ENCODE assay signal across 8 cellular contexts in the genomic region with DNA sequence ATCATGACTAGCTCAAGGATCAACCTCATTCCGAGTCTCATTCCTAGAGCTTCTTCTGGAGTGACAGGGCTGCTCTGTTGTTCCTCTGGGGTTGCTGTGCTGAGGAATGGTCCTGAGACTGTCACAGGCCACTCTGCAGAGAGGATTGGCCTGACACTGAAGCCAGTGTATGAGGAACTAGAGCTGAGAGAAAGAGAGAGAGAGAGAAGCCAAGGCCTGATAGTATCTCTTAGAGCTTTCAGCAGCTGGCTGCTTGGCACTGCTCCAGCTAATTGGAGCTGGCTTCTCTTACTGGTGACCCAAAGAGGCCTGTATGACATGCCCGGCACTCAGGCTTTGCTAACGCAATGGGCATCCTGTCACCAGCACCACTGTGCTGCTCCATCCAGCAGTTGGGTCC.
DNase-seq lines count a peak whose midpoint lies in the region; TF ChIP-seq lines count a peak whose summit lies in the region.

No MANE protein-coding gene starts in this region.

- no peak overlapping the region for H2BK20ac ChIP-seq in H9 (ENCODE audit: low read depth, low read length, poor library complexity, severe bottlenecking)

- H3K27me3 Mint-ChIP-seq in H9 (ENCODE audit: low read depth): no peaks in the 10 kb centered on the region; the same call in none of the 2 replicates

- no peak overlapping the region for H3K23ac ChIP-seq in H9 (ENCODE audit: insufficient read length, low read depth, low read length)

- H3K4me1 Mint-ChIP-seq in H9: peaks cover 12 to 13% of the 10 kb centered on the region in 2 experiments

- H3K9me3 ChIP-seq in GM23248 (ENCODE audit: low read depth) (no peaks in the 10 kb centered on the region), H9 (ENCODE audit: control insufficient read depth, low read depth, low read length) (no peaks in the 10 kb centered on the region)

- no peak overlapping the region for H3K4me3 ChIP-seq in GM23248

- H3K23me2 ChIP-seq in H9 (ENCODE audit: insufficient read length, low read depth, low read length, poor library complexity, severe bottlenecking): no peaks in the 10 kb centered on the region

- H3K9ac ChIP-seq in GM23248: no peak overlapping the region
- H3K9ac ChIP-seq in H9 (ENCODE audit: extremely low read depth, insufficient read length, low read length): no peak overlapping the region

- H3K4me3 Mint-ChIP-seq in H9: no peak overlapping the region

- H3K56ac ChIP-seq in H9 (ENCODE audit: insufficient read length, low read depth, low read length): no peak overlapping the region

- H3K4ac ChIP-seq in H9 (ENCODE audit: low read depth, low read length): no peak overlapping the region

- no peak overlapping the region for H4K91ac ChIP-seq in H9 (ENCODE audit: insufficient read length, low read depth, low read length)

- H3K79me2 ChIP-seq in GM23248 (ENCODE audit: insufficient read depth) (no peaks in the 10 kb centered on the region), H9 (ENCODE audit: insufficient read depth, low read length) (no peaks in the 10 kb centered on the region)

- H2AK5ac ChIP-seq in H9 (ENCODE audit: insufficient read length, low read length): no peak overlapping the region

- H2BK12ac ChIP-seq in H9 (ENCODE audit: insufficient read length, low read depth, low read length): no peak overlapping the region

- H4K20me1 ChIP-seq in GM23248 (ENCODE audit: insufficient read depth) (no peaks in the 10 kb centered on the region), H9 (ENCODE audit: control insufficient read depth, insufficient read depth, insufficient read length) (no peaks in the 10 kb centered on the region)

- no peak for TF ChIP-seq CTCF in H9 (conservative IDR thresholded peaks at IDR 0.05)

- in situ Hi-C loops in GM23248 (cut with MboI): no loop called here

- 41 to 42% methylated on average over 3 of the region's 3 CpGs for WGBS in GM23248 (ENCODE audit: low coverage in 1 of 2, low lambda C conversion rate in 2 of 2, missing lambda C conversion rate in 2 of 2), 2 experiments
- WGBS in H9 (ENCODE audit: extremely low coverage, insufficient read length, low lambda C conversion rate): no CpG with 5 or more reads among the region's 3 CpGs

- H3K27me3 ChIP-seq in GM23248 (replicated peaks; ENCODE audit: insufficient read depth) (no peaks in the 10 kb centered on the region), H9 (ENCODE audit: insufficient read depth, low read length) (no peaks in the 10 kb centered on the region)

- H2AFZ ChIP-seq in GM23248: no peak overlapping the region
- no peak overlapping the region for H2AFZ ChIP-seq in H9 (ENCODE audit: low read length)

- H3K27ac ChIP-seq in GM23248 (no peak overlapping the region), H9 (ENCODE audit: insufficient read length, low read depth, low read length) (no peak overlapping the region)

- H3K9me3 Mint-ChIP-seq in H9: no peaks in the 10 kb centered on the region

- no peak overlapping the region for H3K4me2 ChIP-seq in GM23248 (ENCODE audit: unreplicated experiment)
- H3K4me2 ChIP-seq in H9 (ENCODE audit: insufficient read depth, insufficient read length, low read length): no peak overlapping the region

- no peak overlapping the region for H4K8ac ChIP-seq in H9 (replicated peaks; ENCODE audit: insufficient read length, low read depth, low read length)

- no peaks in the 10 kb centered on the region for H3K4me1 ChIP-seq in GM23248 (ENCODE audit: insufficient read depth)
- H3K4me1 ChIP-seq in H9 (ENCODE audit: insufficient read depth, low read length): no peaks in the 10 kb centered on the region

- no peak overlapping the region for H4K5ac ChIP-seq in H9 (ENCODE audit: insufficient read length, low read depth, low read length)

- no peaks in the 10 kb centered on the region for H3K36me3 ChIP-seq in GM23248 (ENCODE audit: low read depth)

- no peaks in the 10 kb centered on the region for H3K36me3 Mint-ChIP-seq in H9 (ENCODE audit: insufficient read depth in 1 of 3, low read depth in 3 of 3)

- no peaks in the 10 kb centered on the region for H3F3A ChIP-seq in GM23248 (ENCODE audit: insufficient read depth)

- H3K9me2 ChIP-seq in GM23248 (ENCODE audit: insufficient read depth): no peaks in the 10 kb centered on the region

- DNase-seq in AML-193 (lab: John Stamatoyannopoulos, UW) (peak; percentile 46 to 53), GM23248 (peak; percentile 32), SK-N-DZ (ENCODE audit: low spot score) (peak; percentile 43), inferior parietal cortex (ENCODE audit: extremely low spot score) (peak; percentile 65), NCI-H2227 (lab: John Stamatoyannopoulos, UW; ENCODE audit: unreplicated experiment) (no peak), LoVo (ENCODE audit: low spot score) (no peak), H9 (no peak), cerebellum (ENCODE audit: low spot score) (no peak)

- H3K18ac ChIP-seq in H9 (ENCODE audit: insufficient read length, low read depth, low read length): no peak overlapping the region

- H3T11ph ChIP-seq in H9 (ENCODE audit: low read length): no peak overlapping the region

- H2BK5ac ChIP-seq in H9 (ENCODE audit: insufficient read length, low read length): no peak overlapping the region

- no peak overlapping the region for H2BK15ac ChIP-seq in H9 (ENCODE audit: low read depth, low read length)

- H2BK120ac ChIP-seq in H9 (ENCODE audit: low read depth, low read length, poor library complexity, severe bottlenecking): no peak overlapping the region

- no peak overlapping the region for H3K14ac ChIP-seq in H9 (ENCODE audit: insufficient read depth, low read length)

- no peaks in the 10 kb centered on the region for H3K79me1 ChIP-seq in H9 (ENCODE audit: insufficient read depth, low read depth, low read length, poor library complexity, severe bottlenecking)

- H3K27ac Mint-ChIP-seq in H9: no peak overlapping the region

Comparison
In these comparisons a context has a peak if more than half of its experiments do, and no peak if none do; other contexts are left out.
1. DNase-seq: peak in AML-193 (2 of 2), GM23248 (single experiment), SK-N-DZ (single experiment) and inferior parietal cortex (single experiment); none in NCI-H2227 (single experiment), LoVo (single experiment), H9 (single experiment) and cerebellum (single experiment).